21 cellular contexts compared by ENCODE assay signal in genomic region chr5:115589043-115589442, GRCh38. TPM values are rescaled to one million over a fixed set of nuclear protein-coding genes. Genes with fewer than 3 reads are reported as not detected.
A peak's percentile ranks its signal among the peaks of the same experiment; 100 is the strongest.
DNase-seq lines count a peak whose midpoint lies in the region; ATAC-seq and TF ChIP-seq lines count a peak whose summit lies in the region.
"Had no signal": no experiment of that assay in that cellular context is flagged by ENCODE, and none has a peak within 500 bp of the region (broad histone marks: within the 10 kb centered on the region; RNA-seq: fewer than 3 reads in every experiment).

No MANE protein-coding gene starts in this region.

- no peaks in the 10 kb centered on the region for H3K9me3 ChIP-seq in testis
- H3K9me3 ChIP-seq: MG63 had no signal

- H3K4me1 Mint-ChIP-seq in chondrocyte (ENCODE audit: low read depth): peaks cover 12% of the 10 kb centered on the region
- H3K4me1 Mint-ChIP-seq: CD4-positive, alpha-beta memory T cell had no signal

- 54 to 80% methylated on average over 3 of the region's 3 CpGs for WGBS in testis, 2 donors

- TF ChIP-seq CTCF in testis (IDR thresholded peaks at IDR 0.05): no peak
- TF ChIP-seq CTCF in chondrocyte (IDR thresholded peaks at IDR 0.05): no peak

- H3K36me3 Mint-ChIP-seq in chondrocyte (ENCODE audit: low read depth): no peaks in the 10 kb centered on the region
- H3K36me3 Mint-ChIP-seq: CD4-positive, alpha-beta memory T cell; IgD-negative memory B cell had no signal

- H3K9me3 Mint-ChIP-seq in chondrocyte (ENCODE audit: low read depth): no peaks in the 10 kb centered on the region
- H3K9me3 Mint-ChIP-seq: CD4-positive, alpha-beta memory T cell; IgD-negative memory B cell had no signal

- H3K27me3 Mint-ChIP-seq in chondrocyte (ENCODE audit: low read depth): no peaks in the 10 kb centered on the region
- H3K27me3 Mint-ChIP-seq: CD4-positive, alpha-beta memory T cell; IgD-negative memory B cell had no signal

- H3K27ac Mint-ChIP-seq in chondrocyte (ENCODE audit: unreplicated experiment): no peak overlapping the region
- H3K27ac Mint-ChIP-seq: CD4-positive, alpha-beta memory T cell; IgD-negative memory B cell had no signal

- H3K4me1 ChIP-seq in testis: no peaks in the 10 kb centered on the region

- DNase-seq in DMS79 (lab: John Stamatoyannopoulos, UW) (peak; percentile 48), NCI-H446 (lab: John Stamatoyannopoulos, UW) (peak; percentile 47 to 69), Right ventricle myocardium superior (peak; percentile 47), left colon (no peak), testis (no peak), chondrocyte (ENCODE audit: low spot score) (no peak)
- DNase-seq in NK-92 treated with Interleukin-12 subunit alpha and Interleukin-12 subunit beta, amount 100 ng/mL, for 24 hours (lab: John Stamatoyannopoulos, UW): no peak
- DNase-seq: CD4-positive, alpha-beta memory T cell; DND-41; GM23248; HCEC 1CT; Karpas-422; MG63; NCI-H1092; NCI-H1436 treated with DMSO at 0.1 percent for 48 hours; NCI-H2029; NCI-H748 treated with DMSO at 0.1 percent for 48 hours; PC-3 had no signal

- H3K36me3 ChIP-seq in testis (ENCODE audit: low read depth, missing control alignments): no peaks in the 10 kb centered on the region
- H3K36me3 ChIP-seq: MG63 had no signal

- no peak for TF ChIP-seq POLR2A in testis (IDR thresholded peaks at IDR 0.05)

- ATAC-seq in Right ventricle myocardium superior (ENCODE audit: poor library complexity) (peak; percentile 80), left colon (peak; percentile 73), GM21367 (IDR thresholded peaks at IDR 0.05; ENCODE audit: unreplicated experiment) (no peak)
- ATAC-seq: PC-3 had no signal

- H3K4me3 Mint-ChIP-seq in chondrocyte (ENCODE audit: unreplicated experiment): no peak overlapping the region
- H3K4me3 Mint-ChIP-seq: CD4-positive, alpha-beta memory T cell; IgD-negative memory B cell had no signal

- intact Hi-C loops in Right ventricle myocardium superior (cut with DNase I): loop anchor here (5.0 kb wide), 1 partner anchor 277 kb away; no protein-coding TSS in a partner anchor
- intact Hi-C loops in left colon (cut with DNase I, micrococcal nuclease): loop anchor here in 1 of 2 donors (5.0 kb wide), 1 partner anchor 277 kb away; no protein-coding TSS in a partner anchor
- intact Hi-C loops in testis (cut with DNase I; ENCODE audit: low total_unique reads): loop anchor here (5.0 kb wide), 1 partner anchor 282 kb away; no protein-coding TSS in a partner anchor

- no peak overlapping the region for H3K4me3 ChIP-seq in testis
- H3K4me3 ChIP-seq: GM23248, MG63 had no signal

- H3K27me3 ChIP-seq in testis: no peaks in the 10 kb centered on the region
- H3K27me3 ChIP-seq: MG63 had no signal

- no peak overlapping the region for H3K27ac ChIP-seq in testis
- H3K27ac ChIP-seq: GM23248 had no signal

RNA-seq across cellular contexts. Expression of gene TICAM2, which starts 13.2 kb away (rescaled TPM):
- 2.7 TPM for total RNA-seq in Right ventricle myocardium superior
- 1 to 10 TPM; 1.7 to 2.2 TPM for total RNA-seq in left colon
- under 1 TPM in 1 of 2 donors, not detected in 1; 0.68 TPM for total RNA-seq in testis
- polyA plus RNA-seq in testis (ENCODE audit: insufficient read depth, low read depth, low replicate concordance): 1.1 TPM
- total RNA-seq in chondrocyte: 3.2 to 4.7 TPM (median 4.0 TPM) in 3 replicates
- total RNA-seq: G401 had no signal

RNA-seq across cellular contexts. Expression of gene TMED7, which starts 36.8 kb away (rescaled TPM):
- 59.9 TPM for total RNA-seq in Right ventricle myocardium superior
- total RNA-seq in left colon: 100 to 1,000 TPM; 108 to 125 TPM
- 100 to 1,000 TPM in 1 of 2 donors, 10 to 100 TPM in 1; 89.3 to 119 TPM for total RNA-seq in testis
- polyA plus RNA-seq in testis (ENCODE audit: insufficient read depth, low read depth, low replicate concordance): 43.6 TPM
- 122 to 146 TPM (median 132 TPM) in 3 replicates for total RNA-seq in chondrocyte

RNA-seq across cellular contexts. Expression of gene FEM1C, which starts 44.5 kb away (rescaled TPM):
- 46.8 TPM for total RNA-seq in Right ventricle myocardium superior
- total RNA-seq in left colon: 10 to 100 TPM; 36.4 to 42.5 TPM
- total RNA-seq in testis: 10 to 100 TPM; 20.0 to 28.7 TPM
- polyA plus RNA-seq in testis (ENCODE audit: insufficient read depth, low read depth, low replicate concordance): 25.9 TPM
- 14.8 to 15.4 TPM (median 14.8 TPM) in 3 replicates for total RNA-seq in chondrocyte

Comparison
In these comparisons a context has a peak if more than half of its experiments do, and no peak if none do; other contexts are left out.
1. DNase-seq: peak in DMS79 (single experiment), NCI-H446 (2 of 2) and Right ventricle myocardium superior (single experiment); none in left colon (0 of 2), NK-92 treated with Interleukin-12 subunit alpha and Interleukin-12 subunit beta, amount 100 ng/mL, for 24 hours (single experiment), testis (single experiment) and chondrocyte (single experiment).